Comparison of ENCODE assay signal across 8 cellular contexts in the genomic region with DNA sequence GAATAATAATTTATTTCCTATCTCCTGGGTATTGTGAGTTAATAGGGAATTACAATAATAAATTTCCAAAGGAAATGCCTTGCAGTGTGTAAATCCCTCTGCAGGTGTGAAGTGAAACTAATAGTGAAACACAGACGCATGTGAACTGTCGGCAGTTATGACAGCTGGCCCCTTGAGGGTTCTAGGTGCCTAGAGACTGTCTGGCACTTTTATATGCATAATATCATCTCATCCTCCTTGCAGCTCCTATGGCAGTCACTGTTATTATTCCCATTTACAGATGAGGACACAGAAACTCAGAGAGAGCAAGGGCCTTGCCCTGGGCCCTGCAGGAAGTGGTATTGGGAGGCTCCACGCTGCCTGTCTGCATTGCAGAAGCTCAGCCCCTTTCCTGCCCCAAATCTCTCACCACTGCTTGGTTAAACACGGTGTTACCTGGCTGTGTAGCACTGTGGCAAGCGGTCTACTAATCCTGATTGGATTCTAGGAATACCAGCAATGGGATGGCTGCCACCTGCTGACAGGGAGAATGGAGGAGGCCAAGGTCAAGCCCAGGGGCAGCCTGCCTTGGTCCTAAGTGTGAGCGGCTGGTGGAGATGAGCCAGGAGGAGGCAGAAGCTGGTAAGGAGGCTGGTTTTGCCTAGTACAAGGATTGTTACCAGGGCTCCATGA. TPM values are rescaled to one million over a fixed set of nuclear protein-coding genes. Genes with fewer than 3 reads are reported as not detected.
A peak's percentile ranks its signal among the peaks of the same experiment; 100 is the strongest.
DNase-seq lines count a peak whose midpoint lies in the region; ATAC-seq and TF ChIP-seq lines count a peak whose summit lies in the region.

No MANE protein-coding gene starts in this region.

- H3K9me3 ChIP-seq in esophagus muscularis mucosa (no peaks in the 10 kb centered on the region), colonic mucosa (no peaks in the 10 kb centered on the region)

- peaks cover 28% of the 10 kb centered on the region for H3K36me3 Mint-ChIP-seq in activated CD8-positive, alpha-beta T cell treated with anti-CD3 and anti-CD28 coated beads, Interleukin-2, amount 10 ng/mL, durations not matched to agents 7 days and 5 days (ENCODE audit: low read depth)

- POLR2A ChIA-PET in activated CD8-positive, alpha-beta T cell treated with anti-CD3 and anti-CD28 coated beads, Interleukin-2, amount 10 ng/mL, durations not matched to agents 7 days and 5 days (lab: Charles Lee) = interaction anchor here (0.8 to 3.6 kb wide), 5 partner anchors 10 to 31 kb away, joined by 3 to 28 read pairs (median 4); no protein-coding TSS in a partner anchor

- DNase-seq in activated CD8-positive, alpha-beta T cell treated with anti-CD3 and anti-CD28 coated beads, Interleukin-2, amount 10 ng/mL, durations not matched to agents 7 days and 5 days = peak; percentile 78
- DNase-seq in stimulated activated CD4-positive, alpha-beta T cell treated with anti-CD3 and anti-CD28 coated beads, Interleukin-15, amount 100 ng/mL, for 1 hour (ENCODE audit: low read depth in 1 of 2, low spot score in 1 of 2) = peak; percentile 18 to 21
- DNase-seq in esophagus muscularis mucosa (ENCODE audit: extremely low spot score) = no peak
- DNase-seq in colonic mucosa = no peak
- DNase-seq in NCI-H1092 (lab: John Stamatoyannopoulos, UW) = no peak

- peak overlapping the region; percentile 99 for H3K4me3 Mint-ChIP-seq in activated CD8-positive, alpha-beta T cell treated with anti-CD3 and anti-CD28 coated beads, Interleukin-2, amount 10 ng/mL, durations not matched to agents 7 days and 5 days

- intact Hi-C loops in esophagus muscularis mucosa (cut with DNase I) (no loop called here), colonic mucosa (cut with DNase I) (no loop called here)

- no peaks in the 10 kb centered on the region for H3K36me3 ChIP-seq in esophagus muscularis mucosa
- no peaks in the 10 kb centered on the region for H3K36me3 ChIP-seq in colonic mucosa

- ATAC-seq in GM18861 (IDR thresholded peaks at IDR 0.05; ENCODE audit: unreplicated experiment) (peak; percentile 45), HG03097 (IDR thresholded peaks at IDR 0.05; ENCODE audit: low FRiP score, unreplicated experiment) (peak; percentile 54), HG03469 (IDR thresholded peaks at IDR 0.05; ENCODE audit: unreplicated experiment) (no peak)
- ATAC-seq in activated CD8-positive, alpha-beta T cell treated with anti-CD3 and anti-CD28 coated beads, Interleukin-2, amount 10 ng/mL, durations not matched to agents 7 days and 5 days = peak; percentile 95

- WGBS in esophagus muscularis mucosa = 89% methylated on average over 3 of the region's 6 CpGs

- H3K4me1 ChIP-seq in esophagus muscularis mucosa (no peaks in the 10 kb centered on the region), colonic mucosa (no peaks in the 10 kb centered on the region)

- CTCF ChIA-PET in activated CD8-positive, alpha-beta T cell treated with anti-CD3 and anti-CD28 coated beads, Interleukin-2, amount 10 ng/mL, durations not matched to agents 7 days and 5 days (lab: Charles Lee) = interaction anchor here (0.6 to 6.9 kb wide), 9 partner anchors 9 to 33 kb away, joined by 3 to 81 read pairs (median 6); a partner anchor contains a TSS

- H3K9ac ChIP-seq in colonic mucosa (ENCODE audit: low read depth in 2 of 2, low read length in 2 of 2) = no peak overlapping the region

- peak overlapping the region; percentile 98 for H3K27ac Mint-ChIP-seq in activated CD8-positive, alpha-beta T cell treated with anti-CD3 and anti-CD28 coated beads, Interleukin-2, amount 10 ng/mL, durations not matched to agents 7 days and 5 days

- TF ChIP-seq POLR2A in esophagus muscularis mucosa (IDR thresholded peaks at IDR 0.05; ENCODE audit: low read depth) = no peak

- peaks cover 12% of the 10 kb centered on the region for H3K9me3 Mint-ChIP-seq in activated CD8-positive, alpha-beta T cell treated with anti-CD3 and anti-CD28 coated beads, Interleukin-2, amount 10 ng/mL, durations not matched to agents 7 days and 5 days (ENCODE audit: insufficient read depth)

- no peak overlapping the region for H3K27ac ChIP-seq in esophagus muscularis mucosa (replicated peaks in 1 of 4)
- no peak overlapping the region for H3K27ac ChIP-seq in colonic mucosa

- no peak for TF ChIP-seq EP300 in esophagus muscularis mucosa (IDR thresholded peaks at IDR 0.05)

- H3K4me3 ChIP-seq in esophagus muscularis mucosa = no peak overlapping the region
- no peak overlapping the region for H3K4me3 ChIP-seq in colonic mucosa

- peaks cover 55% of the 10 kb centered on the region for H3K4me1 Mint-ChIP-seq in activated CD8-positive, alpha-beta T cell treated with anti-CD3 and anti-CD28 coated beads, Interleukin-2, amount 10 ng/mL, durations not matched to agents 7 days and 5 days (ENCODE audit: low read depth)

- no peaks in the 10 kb centered on the region for H3K27me3 ChIP-seq in esophagus muscularis mucosa
- H3K27me3 ChIP-seq in colonic mucosa = no peaks in the 10 kb centered on the region

- H3K27me3 Mint-ChIP-seq in activated CD8-positive, alpha-beta T cell treated with anti-CD3 and anti-CD28 coated beads, Interleukin-2, amount 10 ng/mL, durations not matched to agents 7 days and 5 days (ENCODE audit: low read depth) = no peaks in the 10 kb centered on the region

- TF ChIP-seq CTCF in esophagus muscularis mucosa (IDR thresholded peaks at IDR 0.05) = no peak
- TF ChIP-seq CTCF in colonic mucosa (IDR thresholded peaks at IDR 0.05) = no peak

RNA-seq across cellular contexts. Expression of a gene that starts 32.8 kb away (rescaled TPM):
- 1 to 10 TPM; 3.6 TPM for total RNA-seq in activated CD8-positive, alpha-beta T cell treated with anti-CD3 and anti-CD28 coated beads, Interleukin-2, amount 10 ng/mL, durations not matched to agents 7 days and 5 days
- total RNA-seq in esophagus muscularis mucosa (10 to 100 TPM; 24.9 to 52.9 (median 51.0) TPM), colonic mucosa (10 to 100 TPM in 1 of 2 donors, 1 to 10 TPM in 1; 3.5 to 10.1 TPM)

Comparison
In these comparisons a context has a peak if more than half of its experiments do, and no peak if none do; other contexts are left out.
1. DNase-seq: peak in activated CD8-positive, alpha-beta T cell treated with anti-CD3 and anti-CD28 coated beads, Interleukin-2, amount 10 ng/mL, durations not matched to agents 7 days and 5 days (single experiment) and stimulated activated CD4-positive, alpha-beta T cell treated with anti-CD3 and anti-CD28 coated beads, Interleukin-15, amount 100 ng/mL, for 1 hour (2 of 2); none in esophagus muscularis mucosa (single experiment), colonic mucosa (single experiment) and NCI-H1092 (single experiment).